20 cellular contexts compared by ENCODE assay signal in the genomic region with DNA sequence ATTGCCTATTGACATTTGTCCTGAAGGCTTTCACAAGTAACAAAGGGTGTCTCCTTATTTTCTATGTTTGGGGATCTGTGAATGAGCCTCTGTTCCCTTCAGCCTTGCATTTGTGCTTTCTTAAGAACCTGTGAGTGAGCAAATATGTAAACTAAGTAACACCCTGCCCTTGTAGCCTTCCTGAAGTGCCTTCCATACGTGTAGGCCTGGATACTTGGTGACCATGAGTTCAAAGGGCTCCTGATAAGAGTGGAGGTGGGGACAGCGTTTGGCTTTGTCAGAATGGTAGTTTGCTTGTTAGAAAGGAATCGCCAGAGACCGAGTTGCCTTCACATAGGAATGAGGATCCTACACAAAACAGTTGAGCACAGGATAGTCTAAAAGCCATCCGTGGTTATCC. TPM values are rescaled to one million over a fixed set of nuclear protein-coding genes. Genes with fewer than 3 reads are reported as not detected.
DNase-seq lines count a peak whose midpoint lies in the region; ATAC-seq and TF ChIP-seq lines count a peak whose summit lies in the region.
"Had no signal": no experiment of that assay in that cellular context is flagged by ENCODE, and none has a peak within 500 bp of the region (broad histone marks: within the 10 kb centered on the region; RNA-seq: fewer than 3 reads in every experiment).

No MANE protein-coding gene starts in this region.

- intact Hi-C loops in activated naive CD4-positive, alpha-beta T cell treated with anti-CD3 and anti-CD28 coated beads for 36 hours (cut with micrococcal nuclease), result no loop called here
- intact Hi-C loops in activated B cell treated with CpG ODN at 0.5 μM for 24 hours (cut with micrococcal nuclease), result no loop called here
- intact Hi-C loops in left lung (cut with DNase I), result no loop called here

- ATAC-seq in activated B cell treated with CpG ODN at 0.5 μM for 24 hours (ENCODE audit: low read depth), result no peak
- peak; percentile 60 for ATAC-seq in left lung
- no peak for ATAC-seq in GM18870 (IDR thresholded peaks at IDR 0.05; ENCODE audit: unreplicated experiment)
- ATAC-seq: left lobe of liver, PC-3, right lobe of liver had no signal

- CTCF ChIA-PET in activated naive CD4-positive, alpha-beta T cell treated with anti-CD3 and anti-CD28 coated beads for 36 hours (lab: Charles Lee), result no interaction called here
- CTCF ChIA-PET in activated B cell treated with CpG ODN at 0.5 μM for 24 hours (lab: Charles Lee), result no interaction called here

- no peak overlapping the region for H3K4me3 Mint-ChIP-seq in activated naive CD4-positive, alpha-beta T cell treated with anti-CD3 and anti-CD28 coated beads for 36 hours
- H3K4me3 Mint-ChIP-seq in activated B cell treated with CpG ODN at 0.5 μM for 24 hours, result no peak overlapping the region
- H3K4me3 Mint-ChIP-seq: nephron had no signal

- peaks cover 69% of the 10 kb centered on the region for H3K36me3 Mint-ChIP-seq in activated naive CD4-positive, alpha-beta T cell treated with anti-CD3 and anti-CD28 coated beads for 36 hours (ENCODE audit: low read depth)
- H3K36me3 Mint-ChIP-seq in activated B cell treated with CpG ODN at 0.5 μM for 24 hours (ENCODE audit: low read depth), result peaks cover 95% of the 10 kb centered on the region

- TF ChIP-seq CTCF in activated B cell treated with CpG ODN at 0.5 μM for 24 hours (IDR thresholded peaks at IDR 0.05) (no peak), left lung (IDR thresholded peaks at IDR 0.05) (no peak)

- H3K27me3 ChIP-seq in left lung (no peaks in the 10 kb centered on the region), stomach smooth muscle (ENCODE audit: control insufficient read depth in 1 of 2, insufficient read depth in 2 of 2, low read length in 2 of 2) (no peaks in the 10 kb centered on the region)
- H3K27me3 ChIP-seq: dorsolateral prefrontal cortex, right lobe of liver had no signal

- H3K27ac ChIP-seq in left lung (peak overlapping the region; percentile 57 to 77), stomach smooth muscle (ENCODE audit: low read length) (peak overlapping the region; percentile 96)
- H3K27ac ChIP-seq: right lobe of liver had no signal

- H3K4me1 ChIP-seq in left lung (peaks cover 45 to 53% of the 10 kb centered on the region in 2 donors), stomach smooth muscle (ENCODE audit: control insufficient read depth, insufficient read depth, low read length) (peaks cover 47% of the 10 kb centered on the region)
- H3K4me1 ChIP-seq: right lobe of liver had no signal

- H3K9me3 Mint-ChIP-seq in activated naive CD4-positive, alpha-beta T cell treated with anti-CD3 and anti-CD28 coated beads for 36 hours, result no peaks in the 10 kb centered on the region
- no peaks in the 10 kb centered on the region for H3K9me3 Mint-ChIP-seq in activated B cell treated with CpG ODN at 0.5 μM for 24 hours
- H3K9me3 Mint-ChIP-seq: nephron had no signal

- peaks cover 0 to 96% of the 10 kb centered on the region in 2 donors for H3K36me3 ChIP-seq in left lung
- peaks cover 48 to 64% of the 10 kb centered on the region in 2 donors for H3K36me3 ChIP-seq in stomach smooth muscle (ENCODE audit: control insufficient read depth in 2 of 2, insufficient read depth in 2 of 2, low read length in 2 of 2)

- H3K4me3 ChIP-seq in left lung (no peak overlapping the region), stomach smooth muscle (ENCODE audit: low read length in 2 of 2) (no peak overlapping the region)
- H3K4me3 ChIP-seq: dorsolateral prefrontal cortex, right lobe of liver had no signal

- H3K27me3 Mint-ChIP-seq in activated naive CD4-positive, alpha-beta T cell treated with anti-CD3 and anti-CD28 coated beads for 36 hours (ENCODE audit: low read depth), result no peaks in the 10 kb centered on the region
- no peaks in the 10 kb centered on the region for H3K27me3 Mint-ChIP-seq in activated B cell treated with CpG ODN at 0.5 μM for 24 hours

- peaks cover 58% of the 10 kb centered on the region for H3K4me1 Mint-ChIP-seq in activated naive CD4-positive, alpha-beta T cell treated with anti-CD3 and anti-CD28 coated beads for 36 hours (ENCODE audit: low read depth)
- peaks cover 44% of the 10 kb centered on the region for H3K4me1 Mint-ChIP-seq in activated B cell treated with CpG ODN at 0.5 μM for 24 hours

- H3K27ac Mint-ChIP-seq in activated naive CD4-positive, alpha-beta T cell treated with anti-CD3 and anti-CD28 coated beads for 36 hours, result peak overlapping the region; percentile 15
- H3K27ac Mint-ChIP-seq in activated B cell treated with CpG ODN at 0.5 μM for 24 hours, result peak overlapping the region; percentile 13
- H3K27ac Mint-ChIP-seq: nephron had no signal

- no peak for DNase-seq in activated naive CD4-positive, alpha-beta T cell treated with anti-CD3 and anti-CD28 coated beads for 36 hours
- DNase-seq in activated naive CD4-positive, alpha-beta T cell (lab: John Stamatoyannopoulos, UW), result no peak
- DNase-seq in activated B cell treated with CpG ODN at 0.5 μM for 24 hours (no peak), left lung (no peak), NCI-H2196 (lab: John Stamatoyannopoulos, UW; ENCODE audit: unreplicated experiment) (no peak), GDM1 (lab: John Stamatoyannopoulos, UW) (no peak)
- DNase-seq: activated CD8-positive, alpha-beta memory T cell treated with anti-CD3 and anti-CD28 coated beads, Interleukin-2, amount 50 U/mL, for 48 hours; DMS 273 treated with DMSO at 0.1 percent for 48 hours; dorsolateral prefrontal cortex; Karpas-422; NCI-H1436 treated with DMSO at 0.1 percent for 48 hours; NCI-H446 treated with DMSO at 0.1 percent for 48 hours; PC-3; right lobe of liver; SK-N-SH; stimulated activated CD4-positive, alpha-beta T cell treated with anti-CD3 and anti-CD28 coated beads, Interleukin-4, amount 100 ng/mL, for 4 hours had no signal

- peak overlapping the region in 1 of 2 donors; percentile 42 for H3K9ac ChIP-seq in stomach smooth muscle (ENCODE audit: low read length in 2 of 2)
- H3K9ac ChIP-seq: SK-N-SH had no signal

- POLR2A ChIA-PET in activated B cell treated with CpG ODN at 0.5 μM for 24 hours (lab: Charles Lee), result no interaction called here

- H3K9me3 ChIP-seq in left lung (no peaks in the 10 kb centered on the region), stomach smooth muscle (ENCODE audit: control insufficient read depth in 2 of 2, low read length in 2 of 2) (no peaks in the 10 kb centered on the region)
- H3K9me3 ChIP-seq: right lobe of liver, SK-N-SH had no signal

RNA-seq across cellular contexts. Expression of gene CCDC97, which starts 14.5 kb away (rescaled TPM):
- total RNA-seq in activated naive CD4-positive, alpha-beta T cell treated with anti-CD3 and anti-CD28 coated beads for 36 hours, result 10 to 100 TPM; 14.9 to 15.8 TPM
- total RNA-seq in activated B cell treated with CpG ODN at 0.5 μM for 24 hours (61.7 and 65.3 TPM in 2 replicates), left lung (10 to 100 TPM; 25.3 to 30.2 TPM)

RNA-seq across cellular contexts. Expression of gene HNRNPUL1, which starts 31.3 kb away (rescaled TPM):
- 100 to 1,000 TPM; 298 to 301 TPM for total RNA-seq in activated naive CD4-positive, alpha-beta T cell treated with anti-CD3 and anti-CD28 coated beads for 36 hours
- total RNA-seq in activated B cell treated with CpG ODN at 0.5 μM for 24 hours (235 and 244 TPM in 2 replicates), left lung (100 to 1,000 TPM; 168 to 174 TPM)

RNA-seq across cellular contexts. Expression of gene TGFB1, which starts 58.2 kb away (rescaled TPM):
- 10 to 100 TPM; 94.4 to 95.6 TPM for total RNA-seq in activated naive CD4-positive, alpha-beta T cell treated with anti-CD3 and anti-CD28 coated beads for 36 hours
- total RNA-seq in activated B cell treated with CpG ODN at 0.5 μM for 24 hours, result 80.7 and 88.5 TPM in 2 replicates
- 10 to 100 TPM; 73.1 to 98.0 TPM for total RNA-seq in left lung
